ENCODE assay signal across 18 cellular contexts in the genomic region with DNA sequence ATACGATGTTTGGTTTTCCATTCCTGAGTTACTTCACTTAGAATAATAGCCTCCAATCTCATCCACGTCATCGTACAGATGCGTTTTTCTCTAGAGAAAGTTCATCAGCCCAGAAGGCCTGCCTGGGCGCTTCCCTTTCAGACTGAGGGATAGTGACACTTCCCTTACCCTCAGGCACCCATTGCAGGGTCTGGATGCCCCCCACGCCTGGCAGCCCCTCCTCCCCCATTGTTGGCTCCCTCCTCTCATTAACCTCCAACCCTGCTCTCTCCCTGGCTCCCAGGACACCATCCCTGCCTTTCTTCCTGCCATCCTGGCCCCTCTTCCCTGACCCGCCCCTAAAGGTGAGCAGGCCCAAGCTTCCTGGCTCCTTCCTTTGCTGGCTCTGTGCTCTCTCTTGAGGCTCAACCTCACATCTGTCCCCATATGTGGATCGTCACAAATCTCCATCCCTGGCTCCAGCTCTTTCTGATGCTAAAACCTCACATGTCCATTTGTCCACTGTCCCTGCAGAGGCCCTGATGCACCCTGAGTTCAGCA.
"Had no signal": no experiment of that assay in that cellular context is flagged by ENCODE, and none has a peak within 500 bp of the region (broad histone marks: within the 10 kb centered on the region; RNA-seq: fewer than 3 reads in every experiment).

No MANE protein-coding gene starts in this region.

- DNase-seq: activated CD4-positive, alpha-beta T cell treated with anti-CD3 and anti-CD28 coated beads for 36 hours; activated CD4-positive, alpha-beta T cell treated with anti-CD3 and anti-CD28 coated beads, Interleukin-2, amount 50 U/mL, for 48 hours; activated T-cell treated with anti-CD3 and anti-CD28 coated beads, Interleukin-2, amount 50 U/mL, for 24 hours; caudate nucleus; effector memory CD8-positive, alpha-beta T cell; esophagus squamous epithelium; hypothalamus; nephron progenitor cell; occipital lobe; posterior cingulate gyrus; stimulated activated CD4-positive, alpha-beta T cell treated with anti-CD3 and anti-CD28 coated beads, Interleukin-2, amount 100 ng/mL, for 48 hours; stimulated activated CD8-positive, alpha-beta memory T cell treated with anti-CD3 and anti-CD28 coated beads, Interleukin-4, amount 100 ng/mL, for 48 hours; stimulated activated naive B cell treated with anti-CD40 and anti-IgM and Interleukin-4, amounts not matched to agents 10 μg/mL and 1 μg/mL and 100 μg/mL, for 72 hours had no signal

- H3K4me3 ChIP-seq: esophagus squamous epithelium, gastrocnemius medialis, thoracic aorta had no signal

- H3K36me3 ChIP-seq: esophagus squamous epithelium, gastrocnemius medialis, thoracic aorta had no signal

- H3K27me3 ChIP-seq: gastrocnemius medialis had no signal

- H3K4me1 ChIP-seq: esophagus squamous epithelium, gastrocnemius medialis had no signal

- H3K27ac ChIP-seq: esophagus squamous epithelium, gastrocnemius medialis, thoracic aorta had no signal

- ATAC-seq: activated CD4-positive, alpha-beta T cell treated with anti-CD3 and anti-CD28 coated beads for 36 hours; activated naive CD4-positive, alpha-beta T cell treated with anti-CD3 and anti-CD28 coated beads, Interleukin-2, amount 50 U/mL, for 72 hours; activated T-helper 17 cell treated with anti-CD3 and anti-CD28 coated beads, Interleukin-2, amount 50 U/mL, for 72 hours; effector memory CD8-positive, alpha-beta T cell; gastrocnemius medialis; stimulated activated naive B cell treated with anti-CD40 and anti-IgM and Interleukin-4, amounts not matched to agents 10 μg/mL and 1 μg/mL and 100 μg/mL, for 72 hours; T-cell had no signal
